37 cellular contexts compared by ENCODE assay signal in genomic region chr11:674406-674805, GRCh38. TPM values are rescaled to one million over a fixed set of nuclear protein-coding genes. Genes with fewer than 3 reads are reported as not detected.
"Had no signal": no experiment of that assay in that cellular context is flagged by ENCODE, and none has a peak within 500 bp of the region (broad histone marks: within the 10 kb centered on the region; RNA-seq: fewer than 3 reads in every experiment).

No MANE protein-coding gene starts in this region.

- H3K4me1 ChIP-seq: left lung, neural progenitor cell, parathyroid adenoma, psoas muscle, right atrium auricular region, stomach, testis, transverse colon, upper lobe of left lung, vagina had no signal

- H3K9me3 Mint-ChIP-seq: immature natural killer cell; mesothelial cell of epicardium; naive B cell; natural killer cell; nephron progenitor cell; neural progenitor cell; stimulated activated naive B cell treated with anti-CD40 and anti-IgM and Interleukin-4, amounts not matched to agents 10 μg/mL and 1 μg/mL and 100 μg/mL, for 72 hours had no signal

- H3K4me3 ChIP-seq: left lung, lung, neural progenitor cell, psoas muscle, right atrium auricular region, right lobe of liver, smooth muscle cell, stomach, testis, thyroid gland, transverse colon, upper lobe of left lung, vagina had no signal

- H3K9me3 ChIP-seq: left lung, neutrophil, psoas muscle, right atrium auricular region, right lobe of liver, stomach, testis, thyroid gland, transverse colon, upper lobe of left lung, vagina had no signal

- ATAC-seq: left colon; left lung; natural killer cell; psoas muscle; right lobe of liver; stimulated activated naive B cell treated with anti-CD40 and anti-IgM and Interleukin-4, amounts not matched to agents 10 μg/mL and 1 μg/mL and 100 μg/mL, for 72 hours; stimulated activated naive CD8-positive, alpha-beta T cell treated with anti-CD3 and anti-CD28 coated beads, Interleukin-15, Interleukin-2, amounts not matched to agents 100 U/mL and 50 U/mL, for 24 hours had no signal

- H3K27me3 Mint-ChIP-seq: naive B cell; stimulated activated naive B cell treated with anti-CD40 and anti-IgM and Interleukin-4, amounts not matched to agents 10 μg/mL and 1 μg/mL and 100 μg/mL, for 72 hours had no signal

- FAIRE-seq: islet of Langerhans, kidney had no signal

- H3K4me3 Mint-ChIP-seq: immature natural killer cell; mesothelial cell of epicardium; naive B cell; natural killer cell; nephron progenitor cell; neural progenitor cell; stimulated activated naive B cell treated with anti-CD40 and anti-IgM and Interleukin-4, amounts not matched to agents 10 μg/mL and 1 μg/mL and 100 μg/mL, for 72 hours had no signal

- H2AFZ ChIP-seq: neural progenitor cell, parathyroid adenoma had no signal

- H3K79me2 ChIP-seq: parathyroid adenoma had no signal

- H3K27ac ChIP-seq: left lung, neural progenitor cell, neutrophil, parathyroid adenoma, psoas muscle, right atrium auricular region, right lobe of liver, stomach, testis, thyroid gland, transverse colon, upper lobe of left lung, vagina had no signal

- H3K9ac ChIP-seq: neural progenitor cell, parathyroid adenoma had no signal

- H3K27ac Mint-ChIP-seq: immature natural killer cell; mesothelial cell of epicardium; neural progenitor cell; stimulated activated naive B cell treated with anti-CD40 and anti-IgM and Interleukin-4, amounts not matched to agents 10 μg/mL and 1 μg/mL and 100 μg/mL, for 72 hours had no signal

- H3K4me2 ChIP-seq: neural progenitor cell, smooth muscle cell had no signal

- H3K4me1 Mint-ChIP-seq: immature natural killer cell; mesothelial cell of epicardium; naive B cell; natural killer cell; nephron progenitor cell; neural progenitor cell; stimulated activated naive B cell treated with anti-CD40 and anti-IgM and Interleukin-4, amounts not matched to agents 10 μg/mL and 1 μg/mL and 100 μg/mL, for 72 hours had no signal

- DNase-seq: hippocampal formation; immature natural killer cell; kidney; left colon; left lung; mesendoderm; naive B cell; natural killer cell; nephron progenitor cell; occipital lobe; psoas muscle; right lobe of liver; stimulated activated CD4-positive, alpha-beta T cell treated with anti-CD3 and anti-CD28 coated beads, Interleukin-1b, Interleukin-23, amount 100 ng/mL, for 48 hours; stimulated activated CD4-positive, alpha-beta T cell treated with anti-CD3 and anti-CD28 coated beads, Interleukin-2, amount 100 ng/mL, for 48 hours; stimulated activated naive B cell treated with anti-CD40 and anti-IgM and Interleukin-4, amounts not matched to agents 10 μg/mL and 1 μg/mL and 100 μg/mL, for 72 hours; stimulated activated naive CD8-positive, alpha-beta T cell treated with anti-CD3 and anti-CD28 coated beads, Interleukin-15, Interleukin-2, amounts not matched to agents 100 U/mL and 50 U/mL, for 24 hours; stomach; testis; thyroid gland; transverse colon; upper lobe of left lung had no signal

- H3K36me3 ChIP-seq: neural progenitor cell had no signal

- H3K27me3 ChIP-seq: left lung, neural progenitor cell, neutrophil, right atrium auricular region, right lobe of liver, stomach, testis, thyroid gland, transverse colon, upper lobe of left lung, vagina had no signal

RNA-seq across cellular contexts. Expression of gene DRD4, which starts 37.3 kb away (rescaled TPM):
- total RNA-seq: right atrium auricular region, skeletal muscle tissue, smooth muscle cell, stomach, transverse colon, urinary bladder had no signal

RNA-seq across cellular contexts. Expression of gene SCT, which starts 47.4 kb away (rescaled TPM):
- total RNA-seq: kidney, left lung, lower leg skin, lung, mononuclear cell, natural killer cell, occipital lobe, osteocyte, posterior vena cava, renal cortical epithelial cell, right atrium auricular region, right lobe of liver, smooth muscle cell, thyroid gland, transverse colon, urinary bladder, vagina had no signal
